Comparison of ENCODE assay signal across 20 cellular contexts in genomic region chr5:146698651-146699050, GRCh38.
"Had no signal": no experiment of that assay in that cellular context is flagged by ENCODE, and none has a peak within 500 bp of the region (broad histone marks: within the 10 kb centered on the region; RNA-seq: fewer than 3 reads in every experiment).

No MANE protein-coding gene starts in this region.

- H3K4me3 Mint-ChIP-seq: activated CD4-positive, alpha-beta memory T cell treated with anti-CD3 and anti-CD28 coated beads, Interleukin-2, amount 10 ng/mL, durations not matched to agents 7 days and 5 days; activated CD4-positive, alpha-beta T cell treated with anti-CD3 and anti-CD28 coated beads for 36 hours; activated naive CD8-positive, alpha-beta T cell treated with anti-CD3 and anti-CD28 coated beads, Interleukin-2, amount 10 ng/mL, durations not matched to agents 7 days and 5 days; activated T-cell treated with anti-CD3 and anti-CD28 coated beads, Interleukin-2, amount 50 U/mL, for 72 hours; T-cell had no signal

- H3K27me3 ChIP-seq: adrenal gland, ascending aorta, body of pancreas had no signal

- H3K4me1 Mint-ChIP-seq: activated CD4-positive, alpha-beta T cell treated with anti-CD3 and anti-CD28 coated beads for 36 hours; activated naive CD8-positive, alpha-beta T cell treated with anti-CD3 and anti-CD28 coated beads, Interleukin-2, amount 10 ng/mL, durations not matched to agents 7 days and 5 days had no signal

- H3K9me3 Mint-ChIP-seq: activated CD4-positive, alpha-beta memory T cell treated with anti-CD3 and anti-CD28 coated beads, Interleukin-2, amount 10 ng/mL, durations not matched to agents 7 days and 5 days; activated naive CD8-positive, alpha-beta T cell treated with anti-CD3 and anti-CD28 coated beads, Interleukin-2, amount 10 ng/mL, durations not matched to agents 7 days and 5 days; activated T-cell treated with anti-CD3 and anti-CD28 coated beads, Interleukin-2, amount 50 U/mL, for 72 hours; T-cell had no signal

- H3K36me3 Mint-ChIP-seq: activated naive CD8-positive, alpha-beta T cell treated with anti-CD3 and anti-CD28 coated beads, Interleukin-2, amount 10 ng/mL, durations not matched to agents 7 days and 5 days; T-cell had no signal

- H3K36me3 ChIP-seq: adrenal gland had no signal

- H3K4me2 ChIP-seq: KMS-11 had no signal

- H3K9ac ChIP-seq: KMS-11 had no signal

- H3K9me3 ChIP-seq: adrenal gland, ascending aorta, body of pancreas had no signal

- H3K27ac ChIP-seq: adrenal gland, ascending aorta, body of pancreas, KMS-11, SK-N-MC, VCaP had no signal

- H3K4me1 ChIP-seq: ascending aorta had no signal

- H3K27me3 Mint-ChIP-seq: activated CD4-positive, alpha-beta memory T cell treated with anti-CD3 and anti-CD28 coated beads, Interleukin-2, amount 10 ng/mL, durations not matched to agents 7 days and 5 days; activated CD4-positive, alpha-beta T cell treated with anti-CD3 and anti-CD28 coated beads for 36 hours; activated naive CD8-positive, alpha-beta T cell treated with anti-CD3 and anti-CD28 coated beads, Interleukin-2, amount 10 ng/mL, durations not matched to agents 7 days and 5 days; T-cell had no signal

- H3K27ac Mint-ChIP-seq: activated CD4-positive, alpha-beta memory T cell treated with anti-CD3 and anti-CD28 coated beads, Interleukin-2, amount 10 ng/mL, durations not matched to agents 7 days and 5 days; activated CD4-positive, alpha-beta T cell treated with anti-CD3 and anti-CD28 coated beads for 36 hours; activated naive CD8-positive, alpha-beta T cell treated with anti-CD3 and anti-CD28 coated beads, Interleukin-2, amount 10 ng/mL, durations not matched to agents 7 days and 5 days; activated T-cell treated with anti-CD3 and anti-CD28 coated beads, Interleukin-2, amount 50 U/mL, for 72 hours; T-cell had no signal

- H3K4me3 ChIP-seq: adrenal gland, ascending aorta, body of pancreas, SK-N-MC had no signal

- DNase-seq: activated CD4-positive, alpha-beta memory T cell treated with anti-CD3 and anti-CD28 coated beads, Interleukin-2, amount 10 ng/mL, durations not matched to agents 7 days and 5 days; activated CD4-positive, alpha-beta T cell treated with anti-CD3 and anti-CD28 coated beads for 36 hours; activated CD4-positive, alpha-beta T cell treated with anti-CD3 and anti-CD28 coated beads, Interleukin-2, amount 50 U/mL, for 1 hour; activated naive CD4-positive, alpha-beta T cell treated with anti-CD3 and anti-CD28 coated beads, Interleukin-2, amount 50 U/mL, for 16 hours; activated naive CD8-positive, alpha-beta T cell treated with anti-CD3 and anti-CD28 coated beads, Interleukin-2, amount 10 ng/mL, durations not matched to agents 7 days and 5 days; activated T-cell treated with anti-CD3 and anti-CD28 coated beads, Interleukin-2, amount 50 U/mL, for 72 hours; adrenal gland; body of pancreas; NCI-H1048; NCI-H146; NCI-H187 treated with DMSO at 0.1 percent for 48 hours; NCI-H345; NCI-H510A treated with DMSO at 0.1 percent for 48 hours; NK-92 treated with Interleukin-12 subunit alpha and Interleukin-12 subunit beta, amount 100 ng/mL, for 24 hours; T-cell; T-helper 2 cell had no signal
